ENCODE assay signal across 21 cellular contexts in the genomic region with DNA sequence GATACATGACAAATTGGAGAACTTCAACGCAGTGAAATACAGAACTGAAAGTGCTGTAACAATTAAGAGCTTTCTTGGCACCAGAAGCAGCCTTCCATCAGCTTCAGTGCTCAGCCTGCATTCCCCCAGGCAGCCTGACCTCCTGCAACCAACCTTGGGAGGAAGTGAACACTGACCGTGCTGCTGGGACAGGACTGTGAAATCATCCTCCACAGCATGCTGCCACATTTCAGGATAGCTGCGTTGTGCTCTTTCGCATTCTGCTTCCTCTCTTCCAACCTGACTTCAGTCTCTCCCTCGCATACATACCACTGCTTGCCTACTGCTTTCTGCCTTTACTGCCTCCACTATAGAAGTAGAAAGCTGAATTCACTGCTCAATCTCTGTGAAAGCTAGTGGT.
"Had no signal": no experiment of that assay in that cellular context is flagged by ENCODE, and none has a peak within 500 bp of the region (broad histone marks: within the 10 kb centered on the region; RNA-seq: fewer than 3 reads in every experiment).

No MANE protein-coding gene starts in this region.

- H3K4me3 ChIP-seq: dorsolateral prefrontal cortex, pancreas, thyroid gland had no signal

- H3K36me3 ChIP-seq: pancreas, thyroid gland had no signal

- ATAC-seq: effector memory CD8-positive, alpha-beta T cell; esophagus mucosa; left cardiac atrium; natural killer cell treated with Interleukin-12 subunit alpha and Interleukin-12 subunit beta and Interleukin-15 and Interleukin-18, amount 100 ng/mL, for 72 hours; pancreas; right cardiac atrium had no signal

- FAIRE-seq: astrocyte, colon, endothelial cell of umbilical vein, pancreas had no signal

- H3K27me3 ChIP-seq: pancreas, thyroid gland had no signal

- DNase-seq: activated CD4-positive, alpha-beta memory T cell treated with anti-CD3 and anti-CD28 coated beads for 36 hours; activated CD4-positive, alpha-beta T cell treated with anti-CD3 and anti-CD28 coated beads for 48 hours; activated naive CD4-positive, alpha-beta T cell treated with Interleukin-2 at 50 U/mL for 16 hours; activated naive CD8-positive, alpha-beta T cell treated with anti-CD3 and anti-CD28 coated beads for 36 hours; activated T-cell treated with anti-CD3 and anti-CD28 coated beads, Interleukin-2, amount 50 U/mL, for 48 hours; dorsolateral prefrontal cortex; effector memory CD8-positive, alpha-beta T cell; foreskin melanocyte; hippocampal formation; left cardiac atrium; pancreas; right cardiac atrium; stimulated activated CD4-positive, alpha-beta T cell treated with anti-CD3 and anti-CD28 coated beads, Interleukin-12 subunit alpha, Interleukin-12 subunit beta, amount 100 ng/mL, for 4 hours; stimulated activated CD4-positive, alpha-beta T cell treated with anti-CD3 and anti-CD28 coated beads, Interleukin-4, amount 100 ng/mL, for 4 hours; T-helper 9 cell; thyroid gland had no signal
